Comparison of ENCODE assay signal across 6 cellular contexts in genomic region chr11:6249822-6250555, GRCh38. TPM values are rescaled to one million over a fixed set of nuclear protein-coding genes. Genes with fewer than 3 reads are reported as not detected.
DNase-seq lines count a peak whose midpoint lies in the region; ATAC-seq and TF ChIP-seq lines count a peak whose summit lies in the region.

No MANE protein-coding gene starts in this region.

- peak overlapping the region; percentile 67 for H3K27ac ChIP-seq in RWPE1

- no peaks in the 10 kb centered on the region for H3K9me3 Mint-ChIP-seq in activated T-helper 1 cell treated with anti-CD3 and anti-CD28 coated beads, Interleukin-12 subunit alpha, Interleukin-12 subunit beta, Interleukin-2, Interleukin-4 antibody, amounts not matched to agents 30 ng/mL and 10 ng/mL and 1 ng/mL, durations not matched to agents 14 hours and 24 hours and 36 hours

- DNase-seq in AG08395 (ENCODE audit: low spot score) (peak; percentile 86), RWPE1 (ENCODE audit: low spot score) (peak; percentile 77), hepatic stellate cell (ENCODE audit: low spot score) (peak; percentile 53), midbrain (lab: John Stamatoyannopoulos, UW) (no peak)
- DNase-seq in activated T-helper 1 cell treated with anti-CD3 and anti-CD28 coated beads, Interleukin-12 subunit alpha, Interleukin-12 subunit beta, Interleukin-2, Interleukin-4 antibody, amounts not matched to agents 30 ng/mL and 10 ng/mL and 1 ng/mL, durations not matched to agents 14 hours and 24 hours and 36 hours (ENCODE audit: low spot score), result no peak

- H3K4me3 Mint-ChIP-seq in activated T-helper 1 cell treated with anti-CD3 and anti-CD28 coated beads, Interleukin-12 subunit alpha, Interleukin-12 subunit beta, Interleukin-2, Interleukin-4 antibody, amounts not matched to agents 30 ng/mL and 10 ng/mL and 1 ng/mL, durations not matched to agents 14 hours and 24 hours and 36 hours, result no peak overlapping the region

- H3K27ac Mint-ChIP-seq in activated T-helper 1 cell treated with anti-CD3 and anti-CD28 coated beads, Interleukin-12 subunit alpha, Interleukin-12 subunit beta, Interleukin-2, Interleukin-4 antibody, amounts not matched to agents 30 ng/mL and 10 ng/mL and 1 ng/mL, durations not matched to agents 14 hours and 24 hours and 36 hours, result no peak overlapping the region

- intact Hi-C loops in activated T-helper 1 cell treated with anti-CD3 and anti-CD28 coated beads, Interleukin-12 subunit alpha, Interleukin-12 subunit beta, Interleukin-2, Interleukin-4 antibody, amounts not matched to agents 30 ng/mL and 10 ng/mL and 1 ng/mL, durations not matched to agents 14 hours and 24 hours and 36 hours (cut with micrococcal nuclease), result no loop called here

- TF ChIP-seq CTCF in RWPE1 (conservative IDR thresholded peaks at IDR 0.05; ENCODE audit: low read depth), result no peak

- no peaks in the 10 kb centered on the region for H3K36me3 Mint-ChIP-seq in activated T-helper 1 cell treated with anti-CD3 and anti-CD28 coated beads, Interleukin-12 subunit alpha, Interleukin-12 subunit beta, Interleukin-2, Interleukin-4 antibody, amounts not matched to agents 30 ng/mL and 10 ng/mL and 1 ng/mL, durations not matched to agents 14 hours and 24 hours and 36 hours (ENCODE audit: low read depth)

- H3K27me3 Mint-ChIP-seq in activated T-helper 1 cell treated with anti-CD3 and anti-CD28 coated beads, Interleukin-12 subunit alpha, Interleukin-12 subunit beta, Interleukin-2, Interleukin-4 antibody, amounts not matched to agents 30 ng/mL and 10 ng/mL and 1 ng/mL, durations not matched to agents 14 hours and 24 hours and 36 hours (ENCODE audit: insufficient read depth), result peaks cover 12% of the 10 kb centered on the region

- ATAC-seq in GM19455 (IDR thresholded peaks at IDR 0.05; ENCODE audit: unreplicated experiment), result no peak

- CTCF ChIA-PET in RWPE1 (lab: Yijun Ruan, JAX), result interaction anchor here (0.5 to 1.3 kb wide), 4 partner anchors 10 to 1461 kb away, joined by 3 to 4 read pairs (median 3); partner anchors contain the start of gene CCKBR

- POLR2A ChIA-PET in RWPE1 (lab: Yijun Ruan, JAX; ENCODE audit: low non-redundant PET), result no interaction called here

- H3K4me1 Mint-ChIP-seq in activated T-helper 1 cell treated with anti-CD3 and anti-CD28 coated beads, Interleukin-12 subunit alpha, Interleukin-12 subunit beta, Interleukin-2, Interleukin-4 antibody, amounts not matched to agents 30 ng/mL and 10 ng/mL and 1 ng/mL, durations not matched to agents 14 hours and 24 hours and 36 hours (ENCODE audit: low read depth), result no peaks in the 10 kb centered on the region

RNA-seq across cellular contexts. Expression of gene CCKBR, which starts 9.6 kb away (rescaled TPM):
- total RNA-seq in activated T-helper 1 cell treated with anti-CD3 and anti-CD28 coated beads, Interleukin-12 subunit alpha, Interleukin-12 subunit beta, Interleukin-2, Interleukin-4 antibody, amounts not matched to agents 30 ng/mL and 10 ng/mL and 1 ng/mL, durations not matched to agents 14 hours and 24 hours and 36 hours, result not detected in 2 replicates

RNA-seq across cellular contexts. Expression of gene CNGA4, which starts 11.1 kb away (rescaled TPM):
- total RNA-seq in activated T-helper 1 cell treated with anti-CD3 and anti-CD28 coated beads, Interleukin-12 subunit alpha, Interleukin-12 subunit beta, Interleukin-2, Interleukin-4 antibody, amounts not matched to agents 30 ng/mL and 10 ng/mL and 1 ng/mL, durations not matched to agents 14 hours and 24 hours and 36 hours, result 0.10 TPM in 1 of 2 replicates, not detected in the other

RNA-seq across cellular contexts. Expression of gene FHIP1B, which starts 15.6 kb away (rescaled TPM):
- total RNA-seq in activated T-helper 1 cell treated with anti-CD3 and anti-CD28 coated beads, Interleukin-12 subunit alpha, Interleukin-12 subunit beta, Interleukin-2, Interleukin-4 antibody, amounts not matched to agents 30 ng/mL and 10 ng/mL and 1 ng/mL, durations not matched to agents 14 hours and 24 hours and 36 hours, result 19.3 TPM in 2 replicates

RNA-seq across cellular contexts. Expression of gene C11orf42, which starts 44.6 kb away (rescaled TPM):
- not detected in 2 replicates for total RNA-seq in activated T-helper 1 cell treated with anti-CD3 and anti-CD28 coated beads, Interleukin-12 subunit alpha, Interleukin-12 subunit beta, Interleukin-2, Interleukin-4 antibody, amounts not matched to agents 30 ng/mL and 10 ng/mL and 1 ng/mL, durations not matched to agents 14 hours and 24 hours and 36 hours

RNA-seq across cellular contexts. Expression of gene OR52W1, which starts 51.0 kb away (rescaled TPM):
- not detected in 2 replicates for total RNA-seq in activated T-helper 1 cell treated with anti-CD3 and anti-CD28 coated beads, Interleukin-12 subunit alpha, Interleukin-12 subunit beta, Interleukin-2, Interleukin-4 antibody, amounts not matched to agents 30 ng/mL and 10 ng/mL and 1 ng/mL, durations not matched to agents 14 hours and 24 hours and 36 hours

Comparison
In these comparisons a context has a peak if more than half of its experiments do, and no peak if none do; other contexts are left out.
1. DNase-seq: peak in AG08395 (single experiment), RWPE1 (single experiment) and hepatic stellate cell (single experiment); none in activated T-helper 1 cell treated with anti-CD3 and anti-CD28 coated beads, Interleukin-12 subunit alpha, Interleukin-12 subunit beta, Interleukin-2, Interleukin-4 antibody, amounts not matched to agents 30 ng/mL and 10 ng/mL and 1 ng/mL, durations not matched to agents 14 hours and 24 hours and 36 hours (single experiment) and midbrain (single experiment).